8 cellular contexts compared by ENCODE assay signal in the genomic region with DNA sequence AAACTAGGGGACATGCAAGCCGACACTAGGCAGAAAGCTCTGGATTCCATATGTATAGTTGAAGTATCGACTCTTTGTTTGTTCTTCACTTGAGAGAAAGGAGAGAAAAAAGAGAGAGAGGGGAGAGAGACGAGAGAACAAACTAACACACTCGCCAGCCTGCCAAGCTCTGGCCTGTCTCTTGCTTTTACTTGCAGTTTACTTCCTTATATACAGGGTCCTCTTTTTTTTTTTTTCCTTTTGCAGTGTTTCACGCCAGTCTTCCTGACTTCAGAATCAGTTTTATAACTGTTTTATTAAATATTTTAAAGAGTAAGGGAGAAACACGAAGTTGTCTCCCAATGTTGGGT. TPM values are rescaled to one million over a fixed set of nuclear protein-coding genes. Genes with fewer than 3 reads are reported as not detected.
DNase-seq lines count a peak whose midpoint lies in the region; ATAC-seq and TF ChIP-seq lines count a peak whose summit lies in the region.

No MANE protein-coding gene starts in this region.

- CTCF ChIA-PET in IMR-90 (lab: Yijun Ruan, JAX): interaction anchor here (1.0 to 1.3 kb wide), 3 partner anchors 124 to 363 kb away, joined by 3 to 4 read pairs (median 4); no protein-coding TSS in a partner anchor

- H3K18ac ChIP-seq in IMR-90 (ENCODE audit: low read depth, low read length): peak overlapping the region; percentile 91

- H3K27me3 ChIP-seq in IMR-90 (ENCODE audit: control insufficient read depth, insufficient read depth, low read length): no peaks in the 10 kb centered on the region
- H3K27me3 ChIP-seq in adipocyte (replicated peaks; ENCODE audit: control insufficient read depth, insufficient read depth, low read length): no peaks in the 10 kb centered on the region
- no peaks in the 10 kb centered on the region for H3K27me3 ChIP-seq in hepatocyte
- no peaks in the 10 kb centered on the region for H3K27me3 ChIP-seq in smooth muscle cell (ENCODE audit: low read depth)

- intact Hi-C loops in IMR-90 (cut with micrococcal nuclease): loop anchor here (5.0 kb wide), 3 partner anchors 78 to 407 kb away; no protein-coding TSS in a partner anchor

- peak overlapping the region; percentile 43 for H2AK9ac ChIP-seq in IMR-90 (replicated peaks; ENCODE audit: low read depth, low read length, poor library complexity)

- peak; percentile 44 for DNase-seq in IMR-90
- peak; percentile 62 for DNase-seq in adipocyte (ENCODE audit: low read depth)
- peak; percentile 49 for DNase-seq in hepatocyte (ENCODE audit: low spot score)
- DNase-seq in smooth muscle cell (lab: John Stamatoyannopoulos, UW; ENCODE audit: unreplicated experiment): no peak
- no peak for DNase-seq in NCI-H1694 (lab: John Stamatoyannopoulos, UW)
- DNase-seq in HuH-7.5 (ENCODE audit: low spot score): no peak
- no peak for DNase-seq in DMS114 treated with DMSO at 0.1 percent for 48 hours (lab: John Stamatoyannopoulos, UW; ENCODE audit: unreplicated experiment)

- no peaks in the 10 kb centered on the region for H3K9me3 ChIP-seq in IMR-90 (ENCODE audit: control insufficient read depth, insufficient read depth, low read length)
- H3K9me3 ChIP-seq in adipocyte (ENCODE audit: control insufficient read depth, low read length): no peaks in the 10 kb centered on the region
- no peaks in the 10 kb centered on the region for H3K9me3 ChIP-seq in hepatocyte (ENCODE audit: low read depth)
- no peaks in the 10 kb centered on the region for H3K9me3 ChIP-seq in smooth muscle cell (replicated peaks; ENCODE audit: low read depth)

- H2AFZ ChIP-seq in IMR-90 (replicated peaks; ENCODE audit: low read length, poor library complexity) (peak overlapping the region; percentile 74), hepatocyte (peak overlapping the region; percentile 7), smooth muscle cell (ENCODE audit: low read depth) (no peak overlapping the region)

- H2BK15ac ChIP-seq in IMR-90 (ENCODE audit: low read depth, low read length): peak overlapping the region; percentile 59; the same call in 2 of the 3 replicates

- H3K79me1 ChIP-seq in IMR-90 (ENCODE audit: low read depth in 1 of 2, low read length in 2 of 2): peaks cover 17 to 78% of the 10 kb centered on the region in 2 experiments; a peak in 3 of 4 replicates

- H3K36me3 ChIP-seq in IMR-90 (ENCODE audit: control insufficient read depth, insufficient read depth, low read length) (no peaks in the 10 kb centered on the region; the same call in 1 of the 2 replicates), adipocyte (ENCODE audit: control insufficient read depth, insufficient read depth, low read length, severe bottlenecking) (no peaks in the 10 kb centered on the region), hepatocyte (replicated peaks; ENCODE audit: insufficient read depth, low read depth) (no peaks in the 10 kb centered on the region), smooth muscle cell (ENCODE audit: low read depth) (no peaks in the 10 kb centered on the region)

- no TSS peak for BruUV-seq in IMR-90 (replicated peaks; lab: Mats Ljungman, UMichigan)

- H4K8ac ChIP-seq in IMR-90 (ENCODE audit: low read depth in 2 of 2, low read length in 2 of 2): peak overlapping the region; percentile 35 to 91

- peak overlapping the region; percentile 88 for H2BK120ac ChIP-seq in IMR-90 (ENCODE audit: low read depth, low read length)

- H2AK5ac ChIP-seq in IMR-90 (ENCODE audit: low read depth, low read length): peak overlapping the region; percentile 95

- H3K4me2 ChIP-seq in IMR-90 (ENCODE audit: low read depth, low read length) (peak overlapping the region; percentile 38), hepatocyte (peak overlapping the region; percentile 66), smooth muscle cell (peak overlapping the region; percentile 79)

- H4K20me1 ChIP-seq in IMR-90 (ENCODE audit: insufficient read depth, low read length) (peaks cover 86% of the 10 kb centered on the region), hepatocyte (ENCODE audit: insufficient read depth, poor library complexity, severe bottlenecking) (peaks cover 6% of the 10 kb centered on the region), smooth muscle cell (ENCODE audit: low read depth) (no peaks in the 10 kb centered on the region)

- peak overlapping the region; percentile 76 for H4K5ac ChIP-seq in IMR-90 (ENCODE audit: low read depth, low read length)

- H3K4me1 ChIP-seq in IMR-90 (ENCODE audit: control insufficient read depth, insufficient read depth, low read length) (peaks cover 44% of the 10 kb centered on the region), adipocyte (ENCODE audit: control insufficient read depth, insufficient read depth, low read length) (peaks cover 66% of the 10 kb centered on the region), hepatocyte (ENCODE audit: insufficient read depth) (peaks cover 68% of the 10 kb centered on the region), smooth muscle cell (ENCODE audit: low read depth) (peaks cover 81% of the 10 kb centered on the region)

- peak overlapping the region; percentile 76 for H3K27ac ChIP-seq in IMR-90 (ENCODE audit: insufficient read depth, low read length)
- H3K27ac ChIP-seq in hepatocyte: peak overlapping the region; percentile 97
- H3K27ac ChIP-seq in smooth muscle cell (ENCODE audit: low read depth): peak overlapping the region; percentile 99

- H4K91ac ChIP-seq in IMR-90 (ENCODE audit: insufficient read depth, low read depth, low read length): peak overlapping the region; percentile 85

- dilution Hi-C loops in IMR-90 (cut with HindIII; ENCODE audit: low sequenced_read_pairs, unreplicated experiment): loop anchor here (25.0 kb wide), 1 partner anchor 193 kb away; no protein-coding TSS in a partner anchor

- peaks cover 52% of the 10 kb centered on the region for H3F3A ChIP-seq in smooth muscle cell (ENCODE audit: low read depth)

- peaks cover 85% of the 10 kb centered on the region for H3K79me2 ChIP-seq in hepatocyte
- peaks cover 79% of the 10 kb centered on the region for H3K79me2 ChIP-seq in smooth muscle cell (ENCODE audit: low read depth)

- H3K14ac ChIP-seq in IMR-90 (replicated peaks; ENCODE audit: low read depth, low read length): peak overlapping the region; percentile 95

- H3K56ac ChIP-seq in IMR-90 (ENCODE audit: extremely low read depth, insufficient read depth, low read length): peak overlapping the region; percentile 83

- H3K9ac ChIP-seq in IMR-90 (ENCODE audit: low read depth, low read length) (peak overlapping the region; percentile 48), adipocyte (ENCODE audit: low read length) (peak overlapping the region; percentile 87), smooth muscle cell (ENCODE audit: low read depth) (peak overlapping the region; percentile 93)

- ATAC-seq in IMR-90 (ENCODE audit: low read depth) (peak; percentile 4; the same call in 1 of the 2 replicates), HG02981 (IDR thresholded peaks at IDR 0.05; ENCODE audit: unreplicated experiment) (no peak)

- peak overlapping the region; percentile 80 for H3K4ac ChIP-seq in IMR-90 (ENCODE audit: low read depth, low read length)

- in situ Hi-C loops in IMR-90 (cut with MboI; ENCODE audit: low sequenced_read_pairs): no loop called here

- TF ChIP-seq CTCF in IMR-90 (conservative IDR thresholded peaks at IDR 0.05; ENCODE audit: low read depth, low read length): no peak
- no peak for TF ChIP-seq CTCF in hepatocyte (IDR thresholded peaks at IDR 0.05; ENCODE audit: poor library complexity)
- TF ChIP-seq CTCF in smooth muscle cell (IDR thresholded peaks at IDR 0.05; ENCODE audit: borderline replicate concordance, insufficient read depth, poor library complexity, severe bottlenecking): no peak

- no peak for TF ChIP-seq POLR2A in IMR-90 (IDR thresholded peaks at IDR 0.05; ENCODE audit: low read depth, low read length)

- H3K23ac ChIP-seq in IMR-90 (ENCODE audit: low read depth, low read length): peak overlapping the region; percentile 93

- POLR2A ChIA-PET in IMR-90 (lab: Charles Lee; ENCODE audit: unreplicated experiment): no interaction called here

- no peak for TF ChIP-seq RAD21 in IMR-90 (IDR thresholded peaks at IDR 0.05; ENCODE audit: low read length)

- peak overlapping the region; percentile 91 for H2BK20ac ChIP-seq in IMR-90 (ENCODE audit: low read depth, low read length)

- H3K4me3 ChIP-seq in IMR-90 (ENCODE audit: insufficient read depth, low read depth, low read length) (peak overlapping the region; percentile 0; the same call in 1 of the 2 replicates), adipocyte (ENCODE audit: low read length) (peak overlapping the region; percentile 64), hepatocyte (no peak overlapping the region), smooth muscle cell (peak overlapping the region; percentile 32)

- WGBS in IMR-90 (ENCODE audit: extremely low coverage in 2 of 2, insufficient read length in 1 of 2), 2 experiments: no CpG with 5 or more reads among the region's 6 CpGs
- 25% methylated on average over 6 of the region's 6 CpGs for whole genome bisulfite sequencing in hepatocyte (ENCODE audit: low lambda C conversion rate, missing lambda C conversion rate)
- WGBS in smooth muscle cell (ENCODE audit: low lambda C conversion rate): 20% methylated on average over 6 of the region's 6 CpGs

- peak overlapping the region; percentile 87 for H2BK5ac ChIP-seq in IMR-90 (ENCODE audit: low read depth, low read length, poor library complexity, severe bottlenecking)

- H3K9me2 ChIP-seq in hepatocyte (replicated peaks; ENCODE audit: insufficient read depth): no peaks in the 10 kb centered on the region

- H3K9me1 ChIP-seq in IMR-90 (ENCODE audit: insufficient read depth, low read length): peaks cover 32% of the 10 kb centered on the region

TF ChIP-seq in IMR-90, 13 proteins besides CTCF, POLR2A, EP300 and RAD21:
- TF ChIP-seq ELK1 (IDR thresholded peaks at IDR 0.05; ENCODE audit: borderline replicate concordance, low read depth, low read length): no peak

RNA-seq across cellular contexts. Expression of gene TEAD1, which starts 19.9 kb away (rescaled TPM):
- total RNA-seq in IMR-90 (2012; rRNA removed): 69.2 and 95.5 TPM in 2 replicates
- polyA plus RNA-seq in IMR-90 (2012; rRNA removed): 45.4 and 51.8 TPM in 2 replicates
- 15.4 and 16.1 TPM in 2 replicates for polyA plus RNA-seq in IMR-90 (2012; cell fraction: cytosol; rRNA removed)
- 38.7 and 130 TPM in 2 replicates for polyA plus RNA-seq in IMR-90 (2012; cell fraction: nucleus; rRNA removed; ENCODE audit: low replicate concordance)
- 82.2 and 87.2 TPM in 2 replicates for total RNA-seq in hepatocyte
- polyA plus RNA-seq in hepatocyte: 37.2 and 50.4 TPM in 2 replicates
- total RNA-seq in smooth muscle cell: 181 and 191 TPM in 2 replicates
- polyA plus RNA-seq in smooth muscle cell: 63.0 and 66.9 TPM in 2 replicates

Comparison
In these comparisons a context has a peak if more than half of its experiments do, and no peak if none do; other contexts are left out.
1. DNase-seq: peak in IMR-90 (single experiment), adipocyte (single experiment) and hepatocyte (single experiment); none in smooth muscle cell (single experiment), NCI-H1694 (single experiment), HuH-7.5 (single experiment) and DMS114 treated with DMSO at 0.1 percent for 48 hours (single experiment).
2. Peak in every context shown above with its lines, with median percentiles within 50 percentile points of each other: H3K27ac ChIP-seq, H3K4me2 ChIP-seq and H3K9ac ChIP-seq.